1 cellular context compared by ENCODE assay signal in the genomic region with DNA sequence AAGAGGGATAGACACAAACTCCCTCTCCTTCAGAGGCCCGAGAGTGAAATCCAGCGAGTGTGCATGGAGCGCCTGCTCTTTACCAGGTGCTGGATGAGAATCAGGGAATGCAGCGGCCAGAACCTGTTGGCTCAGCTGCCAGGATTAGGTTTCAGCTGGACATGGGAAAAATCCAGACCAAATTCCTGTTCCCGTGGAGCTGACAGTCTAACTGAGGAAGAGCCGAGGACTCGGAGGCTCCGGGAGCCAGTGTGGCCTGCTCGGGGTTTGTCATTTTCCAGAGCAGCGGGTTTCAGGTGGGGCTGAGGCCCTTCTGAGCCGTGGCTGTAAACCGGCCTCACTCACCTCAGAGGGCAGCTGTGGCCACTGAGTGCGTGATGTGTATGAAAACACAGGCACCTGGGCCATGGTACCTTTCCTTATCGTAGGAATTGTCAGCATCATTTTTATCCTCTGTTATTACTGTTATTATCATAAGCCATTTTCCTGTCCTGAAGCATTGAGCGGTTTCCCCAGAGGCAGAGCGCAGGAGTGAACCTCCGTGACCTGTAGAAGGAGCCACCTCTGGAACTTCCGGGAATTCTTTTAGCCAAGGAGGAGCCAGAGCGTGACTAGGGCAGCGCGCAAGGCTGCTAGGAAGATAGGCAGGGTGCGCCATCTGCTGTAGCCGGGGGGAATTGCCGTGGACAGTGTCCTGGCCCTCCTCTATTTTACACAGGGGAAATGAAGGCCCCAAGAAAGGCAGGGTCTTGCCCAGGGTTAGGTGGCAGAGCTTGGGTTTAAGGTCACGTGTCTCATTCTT.
TF ChIP-seq lines count a peak whose summit lies in the region.

No MANE protein-coding gene starts in this region.

TF ChIP-seq in HepG2, 621 proteins besides CTCF, POLR2A, EP300 and RAD21 (continued from another document and continues in another):
- peak; percentile 69; the same call in 1 of the 2 replicates for TF ChIP-seq RARA (CRISPR knock-in tag; IDR thresholded peaks at IDR 0.05)
- no peak for TF ChIP-seq ZNF557 (CRISPR knock-in tag; IDR thresholded peaks at IDR 0.05)
- TF ChIP-seq ZNF780A (CRISPR knock-in tag; IDR thresholded peaks at IDR 0.05), result no peak
- TF ChIP-seq ZFYVE20 (CRISPR knock-in tag; IDR thresholded peaks at IDR 0.05; ENCODE audit: borderline replicate concordance, low read depth), result no peak
- TF ChIP-seq ZNF674 (CRISPR knock-in tag; IDR thresholded peaks at IDR 0.05; ENCODE audit: low read depth), result no peak
- peak; percentile 70; the same call in 1 of the 2 replicates for TF ChIP-seq MIXL1 (CRISPR knock-in tag; IDR thresholded peaks at IDR 0.05)
- TF ChIP-seq, protein P1, sequence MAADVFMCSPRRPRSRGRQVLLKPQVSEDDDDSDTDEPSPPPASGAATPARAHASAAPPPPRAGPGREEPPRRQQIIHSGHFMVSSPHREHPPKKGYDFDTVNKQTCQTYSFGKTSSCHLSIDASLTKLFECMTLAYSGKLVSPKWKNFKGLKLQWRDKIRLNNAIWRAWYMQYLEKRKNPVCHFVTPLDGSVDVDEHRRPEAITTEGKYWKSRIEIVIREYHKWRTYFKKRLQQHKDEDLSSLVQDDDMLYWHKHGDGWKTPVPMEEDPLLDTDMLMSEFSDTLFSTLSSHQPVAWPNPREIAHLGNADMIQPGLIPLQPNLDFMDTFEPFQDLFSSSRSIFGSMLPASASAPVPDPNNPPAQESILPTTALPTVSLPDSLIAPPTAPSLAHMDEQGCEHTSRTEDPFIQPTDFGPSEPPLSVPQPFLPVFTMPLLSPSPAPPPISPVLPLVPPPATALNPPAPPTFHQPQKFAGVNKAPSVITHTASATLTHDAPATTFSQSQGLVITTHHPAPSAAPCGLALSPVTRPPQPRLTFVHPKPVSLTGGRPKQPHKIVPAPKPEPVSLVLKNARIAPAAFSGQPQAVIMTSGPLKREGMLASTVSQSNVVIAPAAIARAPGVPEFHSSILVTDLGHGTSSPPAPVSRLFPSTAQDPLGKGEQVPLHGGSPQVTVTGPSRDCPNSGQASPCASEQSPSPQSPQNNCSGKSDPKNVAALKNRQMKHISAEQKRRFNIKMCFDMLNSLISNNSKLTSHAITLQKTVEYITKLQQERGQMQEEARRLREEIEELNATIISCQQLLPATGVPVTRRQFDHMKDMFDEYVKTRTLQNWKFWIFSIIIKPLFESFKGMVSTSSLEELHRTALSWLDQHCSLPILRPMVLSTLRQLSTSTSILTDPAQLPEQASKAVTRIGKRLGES (CRISPR knock-in tag; IDR thresholded peaks at IDR 0.05; ENCODE audit: borderline replicate concordance), result no peak
- peak; percentile 88 for TF ChIP-seq ASH2L (IDR thresholded peaks at IDR 0.05; ENCODE audit: insufficient read length, low read depth, low read length)
- TF ChIP-seq MTF1 (CRISPR knock-in tag; IDR thresholded peaks at IDR 0.05), result no peak
- TF ChIP-seq, protein P2, sequence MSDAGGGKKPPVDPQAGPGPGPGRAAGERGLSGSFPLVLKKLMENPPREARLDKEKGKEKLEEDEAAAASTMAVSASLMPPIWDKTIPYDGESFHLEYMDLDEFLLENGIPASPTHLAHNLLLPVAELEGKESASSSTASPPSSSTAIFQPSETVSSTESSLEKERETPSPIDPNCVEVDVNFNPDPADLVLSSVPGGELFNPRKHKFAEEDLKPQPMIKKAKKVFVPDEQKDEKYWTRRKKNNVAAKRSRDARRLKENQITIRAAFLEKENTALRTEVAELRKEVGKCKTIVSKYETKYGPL (CRISPR knock-in tag; IDR thresholded peaks at IDR 0.05), result no peak
- peak; percentile 94 for TF ChIP-seq PHF21A (CRISPR knock-in tag; IDR thresholded peaks at IDR 0.05)
- peak; percentile 84 for TF ChIP-seq NFKBIZ (CRISPR knock-in tag; IDR thresholded peaks at IDR 0.05)
- TF ChIP-seq, protein P3, sequence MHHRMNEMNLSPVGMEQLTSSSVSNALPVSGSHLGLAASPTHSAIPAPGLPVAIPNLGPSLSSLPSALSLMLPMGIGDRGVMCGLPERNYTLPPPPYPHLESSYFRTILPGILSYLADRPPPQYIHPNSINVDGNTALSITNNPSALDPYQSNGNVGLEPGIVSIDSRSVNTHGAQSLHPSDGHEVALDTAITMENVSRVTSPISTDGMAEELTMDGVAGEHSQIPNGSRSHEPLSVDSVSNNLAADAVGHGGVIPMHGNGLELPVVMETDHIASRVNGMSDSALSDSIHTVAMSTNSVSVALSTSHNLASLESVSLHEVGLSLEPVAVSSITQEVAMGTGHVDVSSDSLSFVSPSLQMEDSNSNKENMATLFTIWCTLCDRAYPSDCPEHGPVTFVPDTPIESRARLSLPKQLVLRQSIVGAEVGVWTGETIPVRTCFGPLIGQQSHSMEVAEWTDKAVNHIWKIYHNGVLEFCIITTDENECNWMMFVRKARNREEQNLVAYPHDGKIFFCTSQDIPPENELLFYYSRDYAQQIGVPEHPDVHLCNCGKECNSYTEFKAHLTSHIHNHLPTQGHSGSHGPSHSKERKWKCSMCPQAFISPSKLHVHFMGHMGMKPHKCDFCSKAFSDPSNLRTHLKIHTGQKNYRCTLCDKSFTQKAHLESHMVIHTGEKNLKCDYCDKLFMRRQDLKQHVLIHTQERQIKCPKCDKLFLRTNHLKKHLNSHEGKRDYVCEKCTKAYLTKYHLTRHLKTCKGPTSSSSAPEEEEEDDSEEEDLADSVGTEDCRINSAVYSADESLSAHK (CRISPR knock-in tag; IDR thresholded peaks at IDR 0.05; ENCODE audit: borderline replicate concordance), result no peak; the same call in 1 of the 2 replicates
- peak; percentile 81; the same call in 1 of the 2 replicates for TF ChIP-seq ATRX (CRISPR knock-in tag; IDR thresholded peaks at IDR 0.05; ENCODE audit: borderline replicate concordance)
- TF ChIP-seq, protein P4, sequence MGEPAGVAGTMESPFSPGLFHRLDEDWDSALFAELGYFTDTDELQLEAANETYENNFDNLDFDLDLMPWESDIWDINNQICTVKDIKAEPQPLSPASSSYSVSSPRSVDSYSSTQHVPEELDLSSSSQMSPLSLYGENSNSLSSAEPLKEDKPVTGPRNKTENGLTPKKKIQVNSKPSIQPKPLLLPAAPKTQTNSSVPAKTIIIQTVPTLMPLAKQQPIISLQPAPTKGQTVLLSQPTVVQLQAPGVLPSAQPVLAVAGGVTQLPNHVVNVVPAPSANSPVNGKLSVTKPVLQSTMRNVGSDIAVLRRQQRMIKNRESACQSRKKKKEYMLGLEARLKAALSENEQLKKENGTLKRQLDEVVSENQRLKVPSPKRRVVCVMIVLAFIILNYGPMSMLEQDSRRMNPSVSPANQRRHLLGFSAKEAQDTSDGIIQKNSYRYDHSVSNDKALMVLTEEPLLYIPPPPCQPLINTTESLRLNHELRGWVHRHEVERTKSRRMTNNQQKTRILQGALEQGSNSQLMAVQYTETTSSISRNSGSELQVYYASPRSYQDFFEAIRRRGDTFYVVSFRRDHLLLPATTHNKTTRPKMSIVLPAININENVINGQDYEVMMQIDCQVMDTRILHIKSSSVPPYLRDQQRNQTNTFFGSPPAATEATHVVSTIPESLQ (CRISPR knock-in tag; conservative IDR thresholded peaks at IDR 0.05), result peak; percentile 97; the same call in 1 of the 2 replicates
- TF ChIP-seq HNF4A (CRISPR knock-in tag; IDR thresholded peaks at IDR 0.05), result peak; percentile 28; the same call in 1 of the 2 replicates
- TF ChIP-seq, protein P5, sequence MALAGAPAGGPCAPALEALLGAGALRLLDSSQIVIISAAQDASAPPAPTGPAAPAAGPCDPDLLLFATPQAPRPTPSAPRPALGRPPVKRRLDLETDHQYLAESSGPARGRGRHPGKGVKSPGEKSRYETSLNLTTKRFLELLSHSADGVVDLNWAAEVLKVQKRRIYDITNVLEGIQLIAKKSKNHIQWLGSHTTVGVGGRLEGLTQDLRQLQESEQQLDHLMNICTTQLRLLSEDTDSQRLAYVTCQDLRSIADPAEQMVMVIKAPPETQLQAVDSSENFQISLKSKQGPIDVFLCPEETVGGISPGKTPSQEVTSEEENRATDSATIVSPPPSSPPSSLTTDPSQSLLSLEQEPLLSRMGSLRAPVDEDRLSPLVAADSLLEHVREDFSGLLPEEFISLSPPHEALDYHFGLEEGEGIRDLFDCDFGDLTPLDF (CRISPR knock-in tag; IDR thresholded peaks at IDR 0.05), result no peak
- TF ChIP-seq, protein P6, sequence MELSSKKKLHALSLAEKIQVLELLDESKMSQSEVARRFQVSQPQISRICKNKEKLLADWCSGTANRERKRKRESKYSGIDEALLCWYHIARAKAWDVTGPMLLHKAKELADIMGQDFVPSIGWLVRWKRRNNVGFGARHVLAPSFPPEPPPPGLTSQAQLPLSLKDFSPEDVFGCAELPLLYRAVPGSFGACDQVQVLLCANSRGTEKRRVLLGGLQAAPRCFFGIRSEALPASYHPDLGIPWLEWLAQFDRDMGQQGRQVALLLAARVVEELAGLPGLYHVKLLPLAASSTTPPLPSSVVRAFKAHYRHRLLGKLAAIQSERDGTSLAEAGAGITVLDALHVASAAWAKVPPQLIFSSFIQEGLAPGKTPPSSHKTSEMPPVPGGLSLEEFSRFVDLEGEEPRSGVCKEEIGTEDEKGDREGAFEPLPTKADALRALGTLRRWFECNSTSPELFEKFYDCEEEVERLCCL (CRISPR knock-in tag; IDR thresholded peaks at IDR 0.05; ENCODE audit: borderline replicate concordance), result no peak
- TF ChIP-seq ELF1 (CRISPR knock-in tag; IDR thresholded peaks at IDR 0.05), result peak; percentile 99
- TF ChIP-seq, protein P7, sequence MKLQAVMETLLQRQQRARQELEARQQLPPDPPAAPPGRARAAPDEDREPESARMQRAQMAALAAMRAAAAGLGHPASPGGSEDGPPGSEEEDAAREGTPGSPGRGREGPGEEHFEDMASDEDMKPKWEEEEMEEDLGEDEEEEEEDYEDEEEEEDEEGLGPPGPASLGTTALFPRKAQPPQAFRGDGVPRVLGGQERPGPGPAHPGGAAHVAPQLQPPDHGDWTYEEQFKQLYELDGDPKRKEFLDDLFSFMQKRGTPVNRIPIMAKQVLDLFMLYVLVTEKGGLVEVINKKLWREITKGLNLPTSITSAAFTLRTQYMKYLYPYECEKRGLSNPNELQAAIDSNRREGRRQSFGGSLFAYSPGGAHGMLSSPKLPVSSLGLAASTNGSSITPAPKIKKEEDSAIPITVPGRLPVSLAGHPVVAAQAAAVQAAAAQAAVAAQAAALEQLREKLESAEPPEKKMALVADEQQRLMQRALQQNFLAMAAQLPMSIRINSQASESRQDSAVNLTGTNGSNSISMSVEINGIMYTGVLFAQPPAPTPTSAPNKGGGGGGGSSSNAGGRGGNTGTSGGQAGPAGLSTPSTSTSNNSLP (IDR thresholded peaks at IDR 0.05; ENCODE audit: low read depth, low read length), result no peak
- peak; percentile 77; the same call in 1 of the 2 replicates for TF ChIP-seq ZSCAN25 (CRISPR knock-in tag; IDR thresholded peaks at IDR 0.05)
- no peak; the same call in 1 of the 2 replicates for TF ChIP-seq ZNF12 (CRISPR knock-in tag; IDR thresholded peaks at IDR 0.05)
- no peak for TF ChIP-seq JDP2 (CRISPR knock-in tag; IDR thresholded peaks at IDR 0.05; ENCODE audit: borderline replicate concordance)
- TF ChIP-seq ERF (CRISPR knock-in tag; IDR thresholded peaks at IDR 0.05), result peak; percentile 94
- TF ChIP-seq ZNF530 (CRISPR knock-in tag; IDR thresholded peaks at IDR 0.05; ENCODE audit: low read depth), result no peak
- no peak for TF ChIP-seq NKX3-1 (CRISPR knock-in tag; IDR thresholded peaks at IDR 0.05)
- peak; percentile 89 for TF ChIP-seq POLR2AphosphoS5 (IDR thresholded peaks at IDR 0.05; ENCODE audit: low read depth, low read length)
- TF ChIP-seq, protein P8, sequence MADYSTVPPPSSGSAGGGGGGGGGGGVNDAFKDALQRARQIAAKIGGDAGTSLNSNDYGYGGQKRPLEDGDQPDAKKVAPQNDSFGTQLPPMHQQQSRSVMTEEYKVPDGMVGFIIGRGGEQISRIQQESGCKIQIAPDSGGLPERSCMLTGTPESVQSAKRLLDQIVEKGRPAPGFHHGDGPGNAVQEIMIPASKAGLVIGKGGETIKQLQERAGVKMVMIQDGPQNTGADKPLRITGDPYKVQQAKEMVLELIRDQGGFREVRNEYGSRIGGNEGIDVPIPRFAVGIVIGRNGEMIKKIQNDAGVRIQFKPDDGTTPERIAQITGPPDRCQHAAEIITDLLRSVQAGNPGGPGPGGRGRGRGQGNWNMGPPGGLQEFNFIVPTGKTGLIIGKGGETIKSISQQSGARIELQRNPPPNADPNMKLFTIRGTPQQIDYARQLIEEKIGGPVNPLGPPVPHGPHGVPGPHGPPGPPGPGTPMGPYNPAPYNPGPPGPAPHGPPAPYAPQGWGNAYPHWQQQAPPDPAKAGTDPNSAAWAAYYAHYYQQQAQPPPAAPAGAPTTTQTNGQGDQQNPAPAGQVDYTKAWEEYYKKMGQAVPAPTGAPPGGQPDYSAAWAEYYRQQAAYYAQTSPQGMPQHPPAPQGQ (CRISPR knock-in tag; IDR thresholded peaks at IDR 0.05; ENCODE audit: borderline replicate concordance), result no peak; the same call in 1 of the 2 replicates
- TF ChIP-seq ARNTL (CRISPR knock-in tag; IDR thresholded peaks at IDR 0.05), result peak; percentile 88
- TF ChIP-seq ZNF563 (CRISPR knock-in tag; IDR thresholded peaks at IDR 0.05), result no peak
- TF ChIP-seq NCOR1 (IDR thresholded peaks at IDR 0.05; ENCODE audit: borderline replicate concordance, low read length), result no peak; the same call in 1 of the 2 replicates
- TF ChIP-seq, protein P9, sequence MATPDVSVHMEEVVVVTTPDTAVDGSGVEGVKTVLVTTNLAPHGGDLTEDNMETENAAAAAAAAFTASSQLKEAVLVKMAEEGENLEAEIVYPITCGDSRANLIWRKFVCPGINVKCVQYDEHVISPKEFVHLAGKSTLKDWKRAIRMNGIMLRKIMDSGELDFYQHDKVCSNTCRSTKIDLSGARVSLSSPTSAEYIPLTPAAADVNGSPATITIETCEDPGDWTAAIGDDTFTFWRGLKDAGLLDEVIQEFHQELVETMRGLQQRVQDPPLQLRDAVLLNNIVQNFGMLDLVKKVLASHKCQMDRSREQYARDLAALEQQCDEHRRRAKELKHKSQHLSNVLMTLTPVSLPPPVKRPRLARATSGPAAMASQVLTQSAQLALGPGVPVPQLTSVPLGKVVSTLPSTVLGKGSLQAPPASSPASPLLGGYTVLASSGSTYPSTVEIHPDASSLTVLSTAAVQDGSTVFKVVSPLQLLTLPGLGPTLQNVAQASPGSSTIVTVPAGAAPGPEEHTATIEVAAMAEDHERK (CRISPR knock-in tag; IDR thresholded peaks at IDR 0.05; ENCODE audit: low read depth), result no peak
- TF ChIP-seq ZNF496 (CRISPR knock-in tag; IDR thresholded peaks at IDR 0.05; ENCODE audit: insufficient replicate concordance), result no peak
- peak; percentile 18; the same call in 1 of the 2 replicates for TF ChIP-seq ZNF30 (CRISPR knock-in tag; IDR thresholded peaks at IDR 0.05)
- no peak for TF ChIP-seq NFRKB (IDR thresholded peaks at IDR 0.05)
- no peak for TF ChIP-seq ZNF446 (CRISPR knock-in tag; IDR thresholded peaks at IDR 0.05)
- TF ChIP-seq ZNF343 (CRISPR knock-in tag; IDR thresholded peaks at IDR 0.05), result 0 out of 2 replicates have a peak, but pooled peaks have one; percentile 20
- peak; percentile 87 for TF ChIP-seq NR2C2 (CRISPR knock-in tag; IDR thresholded peaks at IDR 0.05; ENCODE audit: borderline replicate concordance)
- TF ChIP-seq CC2D1A (CRISPR knock-in tag; IDR thresholded peaks at IDR 0.05), result no peak
- peak; percentile 92; the same call in 1 of the 2 replicates for TF ChIP-seq YEATS2 (CRISPR knock-in tag; IDR thresholded peaks at IDR 0.05; ENCODE audit: borderline replicate concordance)
- TF ChIP-seq, protein P10, sequence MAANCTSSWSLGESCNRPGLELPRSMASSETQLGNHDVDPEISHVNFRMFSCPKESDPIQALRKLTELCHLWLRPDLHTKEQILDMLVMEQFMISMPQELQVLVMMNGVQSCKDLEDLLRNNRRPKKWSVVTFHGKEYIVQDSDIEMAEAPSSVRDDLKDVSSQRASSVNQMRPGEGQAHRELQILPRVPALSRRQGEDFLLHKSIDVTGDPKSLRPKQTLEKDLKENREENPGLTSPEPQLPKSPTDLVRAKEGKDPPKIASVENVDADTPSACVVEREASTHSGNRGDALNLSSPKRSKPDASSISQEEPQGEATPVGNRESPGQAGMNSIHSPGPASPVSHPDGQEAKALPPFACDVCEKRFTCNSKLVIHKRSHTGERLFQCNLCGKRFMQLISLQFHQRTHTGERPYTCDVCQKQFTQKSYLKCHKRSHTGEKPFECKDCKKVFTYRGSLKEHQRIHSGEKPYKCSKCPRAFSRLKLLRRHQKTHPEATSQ (CRISPR knock-in tag; IDR thresholded peaks at IDR 0.05; ENCODE audit: borderline replicate concordance), result no peak; the same call in 1 of the 2 replicates
